ENCODE assay signal across 24 cellular contexts in genomic region chr2:152304845-152305244, GRCh38. TPM values are rescaled to one million over a fixed set of nuclear protein-coding genes. Genes with fewer than 3 reads are reported as not detected.
DNase-seq lines count a peak whose midpoint lies in the region; ATAC-seq and TF ChIP-seq lines count a peak whose summit lies in the region.
"Had no signal": no experiment of that assay in that cellular context is flagged by ENCODE, and none has a peak within 500 bp of the region (broad histone marks: within the 10 kb centered on the region; RNA-seq: fewer than 3 reads in every experiment).

No MANE protein-coding gene starts in this region.

- DNase-seq in EH (ENCODE audit: low read depth) (peak; percentile 43), adipocyte (ENCODE audit: low read depth) (peak; percentile 61), fibroblast of pulmonary artery (ENCODE audit: low read depth) (peak; percentile 42), renal cortical epithelial cell (ENCODE audit: low read depth) (peak; percentile 17), NCI-H1048 (lab: John Stamatoyannopoulos, UW) (no peak), DMS53 (lab: John Stamatoyannopoulos, UW) (no peak), NCI-H2227 treated with DMSO at 0.1 percent for 48 hours (lab: John Stamatoyannopoulos, UW) (no peak)
- DNase-seq: activated CD4-positive, alpha-beta T cell treated with anti-CD3 and anti-CD28 coated beads, Interleukin-2, amount 10 ng/mL, durations not matched to agents 7 days and 5 days; body of pancreas; endodermal cell; GOT3; NCI-H1417 treated with DMSO at 0.1 percent for 48 hours; NCI-H524; stimulated activated CD4-positive, alpha-beta T cell treated with anti-CD3 and anti-CD28 coated beads, Interleukin-1b, Interleukin-23, amount 100 ng/mL, for 48 hours; T-helper 2 cell had no signal

- no peaks in the 10 kb centered on the region for H3K27me3 ChIP-seq in adipocyte (replicated peaks; ENCODE audit: control insufficient read depth, insufficient read depth, low read length)
- H3K27me3 ChIP-seq: body of pancreas had no signal

- TF ChIP-seq CTCF in fibroblast of pulmonary artery (IDR thresholded peaks at IDR 0.05; ENCODE audit: low read length, missing control alignments) = no peak

- peaks cover 10% of the 10 kb centered on the region for H3K4me1 ChIP-seq in adipocyte (ENCODE audit: control insufficient read depth, insufficient read depth, low read length)
- H3K4me1 ChIP-seq: body of pancreas, prostate gland had no signal

- ATAC-seq in HG03457 (IDR thresholded peaks at IDR 0.05; ENCODE audit: unreplicated experiment) = no peak
- ATAC-seq: activated naive CD4-positive, alpha-beta T cell treated with anti-CD3 and anti-CD28 coated beads, Interleukin-2, amount 50 U/mL, for 72 hours; activated T-helper 17 cell treated with anti-CD3 and anti-CD28 coated beads, Interleukin-2, amount 50 U/mL, for 72 hours; body of pancreas; HepG2; stimulated activated effector memory CD8-positive, alpha-beta T cell treated with anti-CD3 and anti-CD28 coated beads, Interleukin-12 subunit alpha, Interleukin-12 subunit beta, amount 100 ng/mL, for 72 hours had no signal

- no peak overlapping the region for H3K9ac ChIP-seq in adipocyte (ENCODE audit: low read length)

- H3K9me3 ChIP-seq in adipocyte (ENCODE audit: control insufficient read depth, low read length) = no peaks in the 10 kb centered on the region
- H3K9me3 ChIP-seq: body of pancreas, prostate gland, thoracic aorta had no signal

- no peaks in the 10 kb centered on the region for H3K36me3 ChIP-seq in adipocyte (ENCODE audit: control insufficient read depth, insufficient read depth, low read length, severe bottlenecking)
- H3K36me3 ChIP-seq: prostate gland, thoracic aorta had no signal

- H3K4me3 ChIP-seq in adipocyte (ENCODE audit: low read length) (no peak overlapping the region), fibroblast of pulmonary artery (replicated peaks; ENCODE audit: low read depth, low read length) (no peak overlapping the region)
- H3K4me3 ChIP-seq: body of pancreas, coronary artery, prostate gland, SK-N-MC, thoracic aorta had no signal

RNA-seq across cellular contexts. Expression of gene FMNL2, which starts 30.1 kb away (rescaled TPM):
- total RNA-seq in renal cortical epithelial cell = 59.0 and 69.7 TPM in 2 replicates

Comparison
In these comparisons a context has a peak if more than half of its experiments do, and no peak if none do; other contexts are left out.
1. DNase-seq: peak in EH (single experiment), adipocyte (single experiment), fibroblast of pulmonary artery (single experiment) and renal cortical epithelial cell (single experiment); none in NCI-H1048 (single experiment), DMS53 (single experiment) and NCI-H2227 treated with DMSO at 0.1 percent for 48 hours (single experiment).